12 cellular contexts compared by ENCODE assay signal in the genomic region with DNA sequence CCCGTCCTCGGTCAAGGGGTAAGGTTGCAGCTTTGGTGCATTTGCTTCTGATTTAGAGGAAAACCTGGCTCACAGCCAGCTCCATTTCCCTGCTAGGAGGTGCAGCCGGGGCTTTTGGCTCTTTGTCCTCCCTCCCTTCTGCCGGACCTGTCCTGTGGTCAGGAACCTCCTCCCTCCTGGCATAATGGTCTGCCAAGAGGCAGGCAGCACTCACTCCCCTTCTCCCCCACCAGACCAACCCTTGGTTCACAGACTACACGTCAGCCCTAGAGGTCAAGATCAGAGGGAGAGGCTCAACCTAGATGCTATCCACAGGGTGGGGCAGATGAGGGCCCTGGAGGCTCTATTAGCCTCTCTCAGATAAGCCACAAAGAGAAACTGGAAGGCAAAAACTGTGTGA.
DNase-seq lines count a peak whose midpoint lies in the region; ATAC-seq and TF ChIP-seq lines count a peak whose summit lies in the region.
"Had no signal": no experiment of that assay in that cellular context is flagged by ENCODE, and none has a peak within 500 bp of the region (broad histone marks: within the 10 kb centered on the region; RNA-seq: fewer than 3 reads in every experiment).

No MANE protein-coding gene starts in this region.

- H3K27ac ChIP-seq in SJCRH30 (no peak overlapping the region), upper lobe of right lung (peak overlapping the region; percentile 55)
- H3K27ac ChIP-seq: epithelial cell of prostate had no signal

- DNase-seq in NCI-H82 (lab: John Stamatoyannopoulos, UW) (peak; percentile 19), NCI-H82 treated with DMSO at 0.1 percent for 48 hours (lab: John Stamatoyannopoulos, UW; ENCODE audit: unreplicated experiment) (no peak), SJCRH30 (peak; percentile 53 to 63), left colon (peak; percentile 55 to 67), upper lobe of right lung (no peak), NCI-H2196 (lab: John Stamatoyannopoulos, UW; ENCODE audit: unreplicated experiment) (no peak), nucleus accumbens (lab: John Stamatoyannopoulos, UW) (no peak), GM19240 (ENCODE audit: insufficient read length, low spot score) (no peak)
- DNase-seq: aorta; naive thymus-derived CD8-positive, alpha-beta T cell had no signal

- H3K27me3 ChIP-seq in SJCRH30 (no peaks in the 10 kb centered on the region), upper lobe of right lung (no peaks in the 10 kb centered on the region)

- no peak overlapping the region for H3K4me3 ChIP-seq in SJCRH30
- H3K4me3 ChIP-seq in upper lobe of right lung = no peak overlapping the region

- intact Hi-C loops in left colon (cut with DNase I, micrococcal nuclease) (no loop called here), upper lobe of right lung (cut with DNase I) (no loop called here)

- ATAC-seq in left colon = peak; percentile 49
- peak; percentile 73 for ATAC-seq in upper lobe of right lung
- ATAC-seq: HCT116; naive thymus-derived CD8-positive, alpha-beta T cell had no signal

- no peaks in the 10 kb centered on the region for H3K9me3 ChIP-seq in SJCRH30 (replicated peaks)
- no peaks in the 10 kb centered on the region for H3K9me3 ChIP-seq in upper lobe of right lung

- H3K36me3 ChIP-seq in SJCRH30 = 0 out of 2 replicates have a peak, but pooled peaks cover 3% of the 10 kb centered on the region
- H3K36me3 ChIP-seq in upper lobe of right lung = no peaks in the 10 kb centered on the region

- no peak for TF ChIP-seq CTCF in upper lobe of right lung (IDR thresholded peaks at IDR 0.05)

- H3K4me1 ChIP-seq in SJCRH30 = peaks cover 65% of the 10 kb centered on the region
- peaks cover 73% of the 10 kb centered on the region for H3K4me1 ChIP-seq in upper lobe of right lung

Comparison
In these comparisons a context has a peak if more than half of its experiments do, and no peak if none do; other contexts are left out.
1. DNase-seq: peak in NCI-H82 (single experiment), SJCRH30 (2 of 2) and left colon (2 of 2); none in NCI-H82 treated with DMSO at 0.1 percent for 48 hours (single experiment), upper lobe of right lung (single experiment), NCI-H2196 (single experiment), nucleus accumbens (0 of 56) and GM19240 (single experiment).